1 cellular context compared by ENCODE assay signal in the genomic region with DNA sequence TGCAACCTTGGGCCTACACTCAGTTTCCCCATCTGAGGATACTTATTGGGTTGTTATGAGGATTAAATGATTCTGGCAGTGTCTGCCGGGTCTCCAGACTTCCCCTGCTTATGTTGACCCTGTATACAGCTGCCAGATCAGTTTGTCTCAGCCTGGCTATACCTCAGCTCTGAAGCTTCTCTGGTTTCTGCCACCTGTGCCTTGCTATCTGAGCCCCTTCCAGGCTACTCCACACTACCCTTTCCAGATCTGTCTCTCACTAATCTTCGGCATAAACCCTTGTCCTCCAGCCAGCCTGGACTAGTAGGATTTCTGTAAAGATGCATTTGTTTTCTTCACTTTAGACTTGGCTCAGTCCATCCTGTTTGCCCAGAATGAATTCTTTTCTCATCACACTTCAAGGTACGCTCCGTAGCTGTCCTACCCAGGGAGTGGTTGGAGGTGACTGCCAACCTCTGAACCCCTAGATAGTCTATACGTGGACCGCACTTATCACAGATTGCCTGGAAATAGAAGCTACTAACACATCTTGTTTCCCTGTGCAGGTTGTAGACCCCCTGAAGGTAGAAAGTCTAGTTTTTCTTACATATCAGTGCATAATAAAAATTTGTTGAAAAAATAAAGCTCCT.
TF ChIP-seq lines count a peak whose summit lies in the region.

No MANE protein-coding gene starts in this region.

TF ChIP-seq in H1, 55 proteins besides CTCF, POLR2A, EP300 and RAD21:
- TF ChIP-seq ATF3 (IDR thresholded peaks at IDR 0.05; ENCODE audit: insufficient read depth, low read depth, low read length): no peak
TF ChIP-seq in H1: peak in this region for 0.
